ENCODE assay signal across 11 cellular contexts in genomic region chr6:8888468-8888867, GRCh38.
A peak's percentile ranks its signal among the peaks of the same experiment; 100 is the strongest.
DNase-seq lines count a peak whose midpoint lies in the region; ATAC-seq and TF ChIP-seq lines count a peak whose summit lies in the region.
"Had no signal": no experiment of that assay in that cellular context is flagged by ENCODE, and none has a peak within 500 bp of the region (broad histone marks: within the 10 kb centered on the region; RNA-seq: fewer than 3 reads in every experiment).

No MANE protein-coding gene starts in this region.

- peak; percentile 25 for DNase-seq in SK-N-SH
- peak; percentile 34 to 53 for DNase-seq in T47D (ENCODE audit: low read depth in 1 of 2, low spot score in 1 of 2)
- no peak for DNase-seq in smooth muscle cell (lab: John Stamatoyannopoulos, UW; ENCODE audit: unreplicated experiment)
- no peak for DNase-seq in activated CD4-positive, alpha-beta T cell treated with anti-CD3 and anti-CD28 coated beads, Interleukin-2, amount 10 ng/mL, durations not matched to agents 7 days and 5 days
- DNase-seq: activated naive CD8-positive, alpha-beta T cell treated with anti-CD3 and anti-CD28 coated beads, Interleukin-2, amount 10 ng/mL, durations not matched to agents 7 days and 5 days; sigmoid colon; stimulated activated naive CD8-positive, alpha-beta T cell treated with anti-CD3 and anti-CD28 coated beads, Interleukin-15, amount 100 ng/mL, for 72 hours had no signal

- no peak overlapping the region for H3K27ac Mint-ChIP-seq in activated CD4-positive, alpha-beta T cell treated with anti-CD3 and anti-CD28 coated beads, Interleukin-2, amount 10 ng/mL, durations not matched to agents 7 days and 5 days
- H3K27ac Mint-ChIP-seq: activated naive CD8-positive, alpha-beta T cell treated with anti-CD3 and anti-CD28 coated beads, Interleukin-2, amount 10 ng/mL, durations not matched to agents 7 days and 5 days; stimulated activated naive CD8-positive, alpha-beta T cell treated with anti-CD3 and anti-CD28 coated beads, Interleukin-15, amount 100 ng/mL, for 72 hours had no signal

- ATAC-seq in SK-N-SH treated with all-trans-retinoic acid at 6 μM for 48 hours (no peak), GM19324 (IDR thresholded peaks at IDR 0.05; ENCODE audit: low FRiP score, unreplicated experiment) (no peak), GM18861 (IDR thresholded peaks at IDR 0.05; ENCODE audit: unreplicated experiment) (no peak)
- ATAC-seq: stimulated activated naive CD8-positive, alpha-beta T cell treated with anti-CD3 and anti-CD28 coated beads, Interleukin-15, amount 100 ng/mL, for 72 hours had no signal

- H3K4me3 ChIP-seq in SK-N-SH (ENCODE audit: low read depth in 2 of 2, low read length in 1 of 2) = no peak overlapping the region
- H3K4me3 ChIP-seq in Loucy (ENCODE audit: low read length, poor library complexity, severe bottlenecking) = no peak overlapping the region
- H3K4me3 ChIP-seq in smooth muscle cell = no peak overlapping the region
- H3K4me3 ChIP-seq: sigmoid colon had no signal

- H3K9me2 ChIP-seq in SK-N-SH (no peaks in the 10 kb centered on the region), Loucy (replicated peaks; ENCODE audit: low read depth, low read length) (no peaks in the 10 kb centered on the region)

- in situ Hi-C loops in T47D (cut with HindIII; ENCODE audit: low pct_unique_long_range_greater_than_20kb, low sequenced_read_pairs) = no loop called here

- no peaks in the 10 kb centered on the region for H3K27me3 Mint-ChIP-seq in activated CD4-positive, alpha-beta T cell treated with anti-CD3 and anti-CD28 coated beads, Interleukin-2, amount 10 ng/mL, durations not matched to agents 7 days and 5 days
- H3K27me3 Mint-ChIP-seq: activated naive CD8-positive, alpha-beta T cell treated with anti-CD3 and anti-CD28 coated beads, Interleukin-2, amount 10 ng/mL, durations not matched to agents 7 days and 5 days; stimulated activated naive CD8-positive, alpha-beta T cell treated with anti-CD3 and anti-CD28 coated beads, Interleukin-15, amount 100 ng/mL, for 72 hours had no signal

- H3K9me3 ChIP-seq in SK-N-SH = no peaks in the 10 kb centered on the region
- H3K9me3 ChIP-seq in Loucy (ENCODE audit: insufficient read depth, low read depth, low read length) = no peaks in the 10 kb centered on the region
- H3K9me3 ChIP-seq in smooth muscle cell (replicated peaks; ENCODE audit: low read depth) = no peaks in the 10 kb centered on the region
- H3K9me3 ChIP-seq: sigmoid colon had no signal

- H2AFZ ChIP-seq in SK-N-SH (ENCODE audit: low read depth) (no peak overlapping the region), Loucy (ENCODE audit: low read length) (no peak overlapping the region), smooth muscle cell (ENCODE audit: low read depth) (no peak overlapping the region)

- H3K4me2 ChIP-seq in SK-N-SH (no peak overlapping the region), Loucy (ENCODE audit: low read depth, low read length, poor library complexity, severe bottlenecking) (no peak overlapping the region), smooth muscle cell (no peak overlapping the region)

- no peaks in the 10 kb centered on the region for H3K9me3 Mint-ChIP-seq in activated CD4-positive, alpha-beta T cell treated with anti-CD3 and anti-CD28 coated beads, Interleukin-2, amount 10 ng/mL, durations not matched to agents 7 days and 5 days
- H3K9me3 Mint-ChIP-seq: activated naive CD8-positive, alpha-beta T cell treated with anti-CD3 and anti-CD28 coated beads, Interleukin-2, amount 10 ng/mL, durations not matched to agents 7 days and 5 days had no signal

- no peak for TF ChIP-seq EP300 in SK-N-SH (IDR thresholded peaks at IDR 0.05; ENCODE audit: borderline replicate concordance in 1 of 2, low read depth in 1 of 2, low read length in 1 of 2)

- no peaks in the 10 kb centered on the region for H3K36me3 Mint-ChIP-seq in activated CD4-positive, alpha-beta T cell treated with anti-CD3 and anti-CD28 coated beads, Interleukin-2, amount 10 ng/mL, durations not matched to agents 7 days and 5 days (ENCODE audit: low read depth)
- H3K36me3 Mint-ChIP-seq: activated naive CD8-positive, alpha-beta T cell treated with anti-CD3 and anti-CD28 coated beads, Interleukin-2, amount 10 ng/mL, durations not matched to agents 7 days and 5 days had no signal

- H3K79me2 ChIP-seq in SK-N-SH (ENCODE audit: insufficient read depth) (no peaks in the 10 kb centered on the region), Loucy (ENCODE audit: insufficient read depth, low read length) (no peaks in the 10 kb centered on the region), smooth muscle cell (ENCODE audit: low read depth) (no peaks in the 10 kb centered on the region)

- H3K27me3 ChIP-seq in SK-N-SH (ENCODE audit: insufficient read depth) (no peaks in the 10 kb centered on the region), Loucy (ENCODE audit: insufficient read depth, low read length, poor library complexity, severe bottlenecking) (no peaks in the 10 kb centered on the region), smooth muscle cell (ENCODE audit: low read depth) (no peaks in the 10 kb centered on the region)
- H3K27me3 ChIP-seq: sigmoid colon had no signal

- TF ChIP-seq CTCF in SK-N-SH (IDR thresholded peaks at IDR 0.05) (peak; percentile 46), Loucy (conservative IDR thresholded peaks at IDR 0.05; ENCODE audit: low read length) (peak; percentile 51), smooth muscle cell (IDR thresholded peaks at IDR 0.05; ENCODE audit: borderline replicate concordance, insufficient read depth, poor library complexity, severe bottlenecking) (peak; percentile 57)

- H3K36me3 ChIP-seq in SK-N-SH (replicated peaks in 1 of 2; ENCODE audit: control insufficient read depth in 1 of 2, insufficient read depth in 2 of 2, low read length in 1 of 2) = no peaks in the 10 kb centered on the region
- H3K36me3 ChIP-seq in Loucy (ENCODE audit: insufficient read depth, low read length) = no peaks in the 10 kb centered on the region
- no peaks in the 10 kb centered on the region for H3K36me3 ChIP-seq in smooth muscle cell (ENCODE audit: low read depth)
- H3K36me3 ChIP-seq: sigmoid colon had no signal

- TF ChIP-seq RAD21 in SK-N-SH (IDR thresholded peaks at IDR 0.05; ENCODE audit: low read length) = peak; percentile 27; the same call in 1 of the 2 replicates

- H4K20me1 ChIP-seq in SK-N-SH (ENCODE audit: insufficient read depth) = no peaks in the 10 kb centered on the region
- H4K20me1 ChIP-seq in Loucy (ENCODE audit: insufficient read depth, low read length, poor library complexity, severe bottlenecking) = no peaks in the 10 kb centered on the region
- no peaks in the 10 kb centered on the region for H4K20me1 ChIP-seq in smooth muscle cell (ENCODE audit: low read depth)

- CTCF ChIA-PET in SK-N-SH (lab: Yijun Ruan, JAX) = interaction anchor here (0.7 to 1.5 kb wide), 3 partner anchors 17 to 38 kb away, joined by 3 read pairs; no protein-coding TSS in a partner anchor
- CTCF ChIA-PET in activated CD4-positive, alpha-beta T cell treated with anti-CD3 and anti-CD28 coated beads, Interleukin-2, amount 10 ng/mL, durations not matched to agents 7 days and 5 days (lab: Charles Lee) = no interaction called here

- H3K27ac ChIP-seq in SK-N-SH (ENCODE audit: low read depth in 2 of 2, low read length in 1 of 2) (no peak overlapping the region), smooth muscle cell (ENCODE audit: low read depth) (no peak overlapping the region)
- H3K27ac ChIP-seq: sigmoid colon had no signal

- WGBS in SK-N-SH (ENCODE audit: low lambda C conversion rate) = 5% methylated on average over 3 of the region's 3 CpGs
- 64% methylated on average over 3 of the region's 3 CpGs for WGBS in smooth muscle cell (ENCODE audit: low lambda C conversion rate)

- no peaks in the 10 kb centered on the region for H3K4me1 Mint-ChIP-seq in activated CD4-positive, alpha-beta T cell treated with anti-CD3 and anti-CD28 coated beads, Interleukin-2, amount 10 ng/mL, durations not matched to agents 7 days and 5 days
- H3K4me1 Mint-ChIP-seq: activated naive CD8-positive, alpha-beta T cell treated with anti-CD3 and anti-CD28 coated beads, Interleukin-2, amount 10 ng/mL, durations not matched to agents 7 days and 5 days; stimulated activated naive CD8-positive, alpha-beta T cell treated with anti-CD3 and anti-CD28 coated beads, Interleukin-15, amount 100 ng/mL, for 72 hours had no signal

- no peak overlapping the region for H3K4me3 Mint-ChIP-seq in activated CD4-positive, alpha-beta T cell treated with anti-CD3 and anti-CD28 coated beads, Interleukin-2, amount 10 ng/mL, durations not matched to agents 7 days and 5 days
- H3K4me3 Mint-ChIP-seq: activated naive CD8-positive, alpha-beta T cell treated with anti-CD3 and anti-CD28 coated beads, Interleukin-2, amount 10 ng/mL, durations not matched to agents 7 days and 5 days; stimulated activated naive CD8-positive, alpha-beta T cell treated with anti-CD3 and anti-CD28 coated beads, Interleukin-15, amount 100 ng/mL, for 72 hours had no signal

- H3K9ac ChIP-seq in SK-N-SH (no peak overlapping the region), Loucy (ENCODE audit: low read depth, low read length, poor library complexity, severe bottlenecking) (no peak overlapping the region), smooth muscle cell (ENCODE audit: low read depth) (no peak overlapping the region)

- H3F3A ChIP-seq in SK-N-SH (replicated peaks; ENCODE audit: insufficient read depth) (no peaks in the 10 kb centered on the region), Loucy (ENCODE audit: low read depth) (no peaks in the 10 kb centered on the region), smooth muscle cell (ENCODE audit: low read depth) (no peaks in the 10 kb centered on the region)

- POLR2A ChIA-PET in SK-N-SH (lab: Yijun Ruan, JAX) = no interaction called here
- POLR2A ChIA-PET in activated CD4-positive, alpha-beta T cell treated with anti-CD3 and anti-CD28 coated beads, Interleukin-2, amount 10 ng/mL, durations not matched to agents 7 days and 5 days (lab: Charles Lee) = no interaction called here

- no peaks in the 10 kb centered on the region for H3K4me1 ChIP-seq in SK-N-SH (ENCODE audit: control insufficient read depth in 1 of 2, insufficient read depth in 2 of 2, low read depth in 1 of 2, low read length in 1 of 2)
- no peaks in the 10 kb centered on the region for H3K4me1 ChIP-seq in Loucy (ENCODE audit: insufficient read depth, low read length, poor library complexity, severe bottlenecking)
- H3K4me1 ChIP-seq in smooth muscle cell (ENCODE audit: low read depth) = no peaks in the 10 kb centered on the region
- H3K4me1 ChIP-seq: sigmoid colon had no signal

TF ChIP-seq in SK-N-SH, 30 proteins besides CTCF, POLR2A, EP300 and RAD21 (continues in another document):
- TF ChIP-seq FOSL2 (IDR thresholded peaks at IDR 0.05; ENCODE audit: borderline replicate concordance, low read depth) = no peak

TF ChIP-seq in SK-N-SH treated with all-trans-retinoic acid at 6 μM for 48 hours, 23 proteins besides CTCF, POLR2A, EP300 and RAD21 (continues in another document):
- no peak for TF ChIP-seq ZFP30 (CRISPR knock-in tag; IDR thresholded peaks at IDR 0.05)

Comparison
In these comparisons a context has a peak if more than half of its experiments do, and no peak if none do; other contexts are left out.
1. DNase-seq: peak in SK-N-SH (single experiment) and T47D (2 of 2); none in smooth muscle cell (single experiment) and activated CD4-positive, alpha-beta T cell treated with anti-CD3 and anti-CD28 coated beads, Interleukin-2, amount 10 ng/mL, durations not matched to agents 7 days and 5 days (single experiment).
2. Peak in every context shown above with its lines, with median percentiles within 50 percentile points of each other: CTCF ChIP-seq.